ENCODE assay signal across 25 cellular contexts in genomic region chr13:27551563-27551962, GRCh38.
"Had no signal": no experiment of that assay in that cellular context is flagged by ENCODE, and none has a peak within 500 bp of the region (broad histone marks: within the 10 kb centered on the region; RNA-seq: fewer than 3 reads in every experiment).

No MANE protein-coding gene starts in this region.

- H3K4me3 Mint-ChIP-seq: activated CD4-positive, alpha-beta memory T cell treated with anti-CD3 and anti-CD28 coated beads for 36 hours; activated CD4-positive, alpha-beta T cell treated with anti-CD3 and anti-CD28 coated beads, Interleukin-2, amount 10 ng/mL, durations not matched to agents 24 days and 14 days; central memory CD8-positive, alpha-beta T cell; naive thymus-derived CD4-positive, alpha-beta T cell; stimulated activated naive B cell treated with anti-CD40 and anti-IgM and Interleukin-4, amounts not matched to agents 10 μg/mL and 1 μg/mL and 100 μg/mL, for 72 hours had no signal

- FAIRE-seq: frontal cortex had no signal

- H3K9me3 ChIP-seq: esophagus squamous epithelium, ovary, psoas muscle, stomach, tibial artery had no signal

- H3K27me3 Mint-ChIP-seq: activated CD4-positive, alpha-beta memory T cell treated with anti-CD3 and anti-CD28 coated beads for 36 hours; activated CD4-positive, alpha-beta T cell treated with anti-CD3 and anti-CD28 coated beads, Interleukin-2, amount 10 ng/mL, durations not matched to agents 24 days and 14 days; central memory CD8-positive, alpha-beta T cell; naive thymus-derived CD4-positive, alpha-beta T cell; stimulated activated naive B cell treated with anti-CD40 and anti-IgM and Interleukin-4, amounts not matched to agents 10 μg/mL and 1 μg/mL and 100 μg/mL, for 72 hours had no signal

- H3K27ac Mint-ChIP-seq: activated CD4-positive, alpha-beta memory T cell treated with anti-CD3 and anti-CD28 coated beads for 36 hours; activated CD4-positive, alpha-beta T cell treated with anti-CD3 and anti-CD28 coated beads, Interleukin-2, amount 10 ng/mL, durations not matched to agents 24 days and 14 days; naive thymus-derived CD4-positive, alpha-beta T cell; stimulated activated naive B cell treated with anti-CD40 and anti-IgM and Interleukin-4, amounts not matched to agents 10 μg/mL and 1 μg/mL and 100 μg/mL, for 72 hours had no signal

- H3K36me3 ChIP-seq: ovary had no signal

- ATAC-seq: left cardiac atrium; naive thymus-derived CD4-positive, alpha-beta T cell; psoas muscle; stimulated activated naive B cell treated with anti-CD40 and anti-IgM and Interleukin-4, amounts not matched to agents 10 μg/mL and 1 μg/mL and 100 μg/mL, for 72 hours had no signal

- DNase-seq: activated CD4-positive, alpha-beta memory T cell treated with anti-CD3 and anti-CD28 coated beads for 36 hours; activated CD4-positive, alpha-beta T cell treated with anti-CD3 and anti-CD28 coated beads, Interleukin-2, amount 10 ng/mL, durations not matched to agents 24 days and 14 days; activated CD4-positive, CD25-positive, alpha-beta regulatory T cell treated with anti-CD3 and anti-CD28 coated beads, Interleukin-2, amount 50 U/mL, for 72 hours; activated CD8-positive, alpha-beta memory T cell treated with anti-CD3 and anti-CD28 coated beads, Interleukin-2, amount 50 U/mL, for 4 hours; activated gamma-delta T cell treated with Interleukin-2 at 50 U/mL for 16 hours; activated naive CD4-positive, alpha-beta T cell treated with anti-CD3 and anti-CD28 coated beads, Interleukin-2, amount 50 U/mL, for 16 hours; activated T-cell treated with anti-CD3 and anti-CD28 coated beads, Interleukin-2, amount 50 U/mL, for 1 hour; amygdala; dermis blood vessel endothelial cell; effector CD4-positive, alpha-beta T cell; esophagus squamous epithelium; islet precursor cell; left cardiac atrium; midbrain; naive thymus-derived CD4-positive, alpha-beta T cell; ovary; psoas muscle; stimulated activated CD4-positive, alpha-beta T cell treated with anti-CD3 and anti-CD28 coated beads, Interleukin-15, amount 100 ng/mL, for 24 hours; stimulated activated CD4-positive, alpha-beta T cell treated with anti-CD3 and anti-CD28 coated beads, Interleukin-2, amount 100 ng/mL, for 24 hours; stimulated activated naive B cell treated with anti-CD40 and anti-IgM and Interleukin-4, amounts not matched to agents 10 μg/mL and 1 μg/mL and 100 μg/mL, for 72 hours; stomach; tibial artery; WERI-Rb-1 had no signal

- H3K4me1 ChIP-seq: esophagus squamous epithelium, psoas muscle, tibial artery had no signal

- H3K4me3 ChIP-seq: esophagus squamous epithelium, ovary, psoas muscle, stomach, tibial artery had no signal

- H3K27me3 ChIP-seq: esophagus squamous epithelium, ovary, stomach, tibial artery had no signal

- H3K27ac ChIP-seq: esophagus squamous epithelium, ovary, psoas muscle, tibial artery, WERI-Rb-1 had no signal

- H3K9me3 Mint-ChIP-seq: activated CD4-positive, alpha-beta memory T cell treated with anti-CD3 and anti-CD28 coated beads for 36 hours; activated CD4-positive, alpha-beta T cell treated with anti-CD3 and anti-CD28 coated beads, Interleukin-2, amount 10 ng/mL, durations not matched to agents 24 days and 14 days; central memory CD8-positive, alpha-beta T cell; naive thymus-derived CD4-positive, alpha-beta T cell; stimulated activated naive B cell treated with anti-CD40 and anti-IgM and Interleukin-4, amounts not matched to agents 10 μg/mL and 1 μg/mL and 100 μg/mL, for 72 hours had no signal

- H3K4me1 Mint-ChIP-seq: activated CD4-positive, alpha-beta T cell treated with anti-CD3 and anti-CD28 coated beads, Interleukin-2, amount 10 ng/mL, durations not matched to agents 24 days and 14 days; central memory CD8-positive, alpha-beta T cell; stimulated activated naive B cell treated with anti-CD40 and anti-IgM and Interleukin-4, amounts not matched to agents 10 μg/mL and 1 μg/mL and 100 μg/mL, for 72 hours had no signal
